In genomic region chr5:116772152-116772501, GRCh38 we compare ENCODE assay signal across 14 cellular contexts.
"Had no signal": no experiment of that assay in that cellular context is flagged by ENCODE, and none has a peak within 500 bp of the region (broad histone marks: within the 10 kb centered on the region; RNA-seq: fewer than 3 reads in every experiment).

No MANE protein-coding gene starts in this region.

- H3K4me3 Mint-ChIP-seq: activated naive CD4-positive, alpha-beta T cell treated with anti-CD3 and anti-CD28 coated beads, Interleukin-2, amount 50 U/mL, for 24 hours; activated T-cell treated with anti-CD3 and anti-CD28 coated beads, Interleukin-2, amount 50 U/mL, for 24 hours; mesothelial cell of epicardium; stimulated activated effector memory CD8-positive, alpha-beta T cell treated with anti-CD3 and anti-CD28 coated beads, Interleukin-12 subunit alpha, Interleukin-12 subunit beta, amount 100 ng/mL, for 72 hours had no signal

- H3K4me1 Mint-ChIP-seq: activated naive CD4-positive, alpha-beta T cell treated with anti-CD3 and anti-CD28 coated beads, Interleukin-2, amount 50 U/mL, for 24 hours; stimulated activated effector memory CD8-positive, alpha-beta T cell treated with anti-CD3 and anti-CD28 coated beads, Interleukin-12 subunit alpha, Interleukin-12 subunit beta, amount 100 ng/mL, for 72 hours had no signal

- DNase-seq: activated CD4-positive, alpha-beta T cell treated with anti-CD3 and anti-CD28 coated beads for 1 hour; activated CD4-positive, alpha-beta T cell treated with anti-CD3 and anti-CD28 coated beads, Interleukin-2, amount 50 U/mL, for 4 hours; activated effector memory CD4-positive, alpha-beta T cell treated with Interleukin-2 at 50 U/mL for 16 hours; activated T-cell treated with anti-CD3 and anti-CD28 coated beads, Interleukin-2, amount 50 U/mL, for 24 hours; central memory CD4-positive, alpha-beta T cell; esophagus squamous epithelium; T-helper 1 cell; T1000 had no signal

- H3K27me3 Mint-ChIP-seq: activated naive CD4-positive, alpha-beta T cell treated with anti-CD3 and anti-CD28 coated beads, Interleukin-2, amount 50 U/mL, for 24 hours; activated T-cell treated with anti-CD3 and anti-CD28 coated beads, Interleukin-2, amount 50 U/mL, for 24 hours had no signal

- H3K36me3 ChIP-seq: esophagus squamous epithelium, pancreas, thoracic aorta had no signal

- H3K4me1 ChIP-seq: pancreas had no signal

- H3K27ac Mint-ChIP-seq: activated naive CD4-positive, alpha-beta T cell treated with anti-CD3 and anti-CD28 coated beads, Interleukin-2, amount 50 U/mL, for 24 hours; activated T-cell treated with anti-CD3 and anti-CD28 coated beads, Interleukin-2, amount 50 U/mL, for 24 hours; mesothelial cell of epicardium; stimulated activated effector memory CD8-positive, alpha-beta T cell treated with anti-CD3 and anti-CD28 coated beads, Interleukin-12 subunit alpha, Interleukin-12 subunit beta, amount 100 ng/mL, for 72 hours had no signal

- H3K27ac ChIP-seq: pancreas, thoracic aorta had no signal

- H3K4me3 ChIP-seq: coronary artery, esophagus squamous epithelium, pancreas, thoracic aorta had no signal

- H3K9me3 Mint-ChIP-seq: activated naive CD4-positive, alpha-beta T cell treated with anti-CD3 and anti-CD28 coated beads, Interleukin-2, amount 50 U/mL, for 24 hours; activated T-cell treated with anti-CD3 and anti-CD28 coated beads, Interleukin-2, amount 50 U/mL, for 24 hours; mesothelial cell of epicardium had no signal

- H3K9me3 ChIP-seq: esophagus squamous epithelium, pancreas, thoracic aorta had no signal

- H3K36me3 Mint-ChIP-seq: activated naive CD4-positive, alpha-beta T cell treated with anti-CD3 and anti-CD28 coated beads, Interleukin-2, amount 50 U/mL, for 24 hours; mesothelial cell of epicardium; stimulated activated effector memory CD8-positive, alpha-beta T cell treated with anti-CD3 and anti-CD28 coated beads, Interleukin-12 subunit alpha, Interleukin-12 subunit beta, amount 100 ng/mL, for 72 hours had no signal

- ATAC-seq: stimulated activated effector memory CD8-positive, alpha-beta T cell treated with anti-CD3 and anti-CD28 coated beads, Interleukin-12 subunit alpha, Interleukin-12 subunit beta, amount 100 ng/mL, for 72 hours had no signal

- H3K27me3 ChIP-seq: esophagus squamous epithelium, pancreas had no signal
